ENCODE assay signal across 10 cellular contexts in genomic region chr1:40736085-40736531, GRCh38. TPM values are rescaled to one million over a fixed set of nuclear protein-coding genes. Genes with fewer than 3 reads are reported as not detected.
A peak's percentile ranks its signal among the peaks of the same experiment; 100 is the strongest.
DNase-seq lines count a peak whose midpoint lies in the region; ATAC-seq, FAIRE-seq and TF ChIP-seq lines count a peak whose summit lies in the region.
"Had no signal": no experiment of that assay in that cellular context is flagged by ENCODE, and none has a peak within 500 bp of the region (broad histone marks: within the 10 kb centered on the region; RNA-seq: fewer than 3 reads in every experiment).

No MANE protein-coding gene starts in this region.

- no peak overlapping the region for H2AFZ ChIP-seq in IMR-90 (replicated peaks; ENCODE audit: low read length, poor library complexity)
- no peak overlapping the region for H2AFZ ChIP-seq in smooth muscle cell (ENCODE audit: low read depth)

- peaks cover 5% of the 10 kb centered on the region for H3K9me1 ChIP-seq in IMR-90 (ENCODE audit: insufficient read depth, low read length)

- H3K79me2 ChIP-seq in smooth muscle cell (ENCODE audit: low read depth), result peaks cover 29% of the 10 kb centered on the region

- POLR2A ChIA-PET in IMR-90 (lab: Charles Lee; ENCODE audit: unreplicated experiment), result no interaction called here

- no peak overlapping the region for H3K9ac ChIP-seq in IMR-90 (ENCODE audit: low read depth, low read length)
- H3K9ac ChIP-seq in smooth muscle cell (ENCODE audit: low read depth), result no peak overlapping the region

- no peak overlapping the region for H4K8ac ChIP-seq in IMR-90 (ENCODE audit: low read depth in 2 of 2, low read length in 2 of 2)

- no peaks in the 10 kb centered on the region; the same call in 1 of the 2 replicates for H4K20me1 ChIP-seq in IMR-90 (ENCODE audit: insufficient read depth, low read length)
- peaks cover 86% of the 10 kb centered on the region for H4K20me1 ChIP-seq in smooth muscle cell (ENCODE audit: low read depth)

- H3K27ac ChIP-seq in IMR-90 (ENCODE audit: insufficient read depth, low read length) (no peak overlapping the region), smooth muscle cell (ENCODE audit: low read depth) (peak overlapping the region; percentile 41), dorsolateral prefrontal cortex (peak overlapping the region in 5 of 59 donors; percentile 20 to 62 (median 30))
- H3K27ac ChIP-seq: left lung had no signal

- H3K9me3 ChIP-seq in IMR-90 (ENCODE audit: control insufficient read depth, insufficient read depth, low read length), result no peaks in the 10 kb centered on the region; the same call in 1 of the 2 replicates
- H3K9me3 ChIP-seq in smooth muscle cell (replicated peaks; ENCODE audit: low read depth), result no peaks in the 10 kb centered on the region
- H3K9me3 ChIP-seq: left lung had no signal

- no peak overlapping the region for H2BK20ac ChIP-seq in IMR-90 (ENCODE audit: low read depth, low read length)

- no peak overlapping the region for H3K18ac ChIP-seq in IMR-90 (ENCODE audit: low read depth, low read length)

- H2BK15ac ChIP-seq in IMR-90 (ENCODE audit: low read depth, low read length), result no peak overlapping the region

- H4K91ac ChIP-seq in IMR-90 (ENCODE audit: insufficient read depth, low read depth, low read length), result no peak overlapping the region

- no peak overlapping the region for H4K5ac ChIP-seq in IMR-90 (ENCODE audit: low read depth, low read length)

- no peak for TF ChIP-seq POLR2A in IMR-90 (IDR thresholded peaks at IDR 0.05; ENCODE audit: low read depth, low read length)

- no peak overlapping the region for H3K4me3 ChIP-seq in IMR-90 (ENCODE audit: insufficient read depth, low read depth, low read length)
- H3K4me3 ChIP-seq in bronchial epithelial cell (ENCODE audit: low read depth, low read length), result no peak overlapping the region
- H3K4me3 ChIP-seq in smooth muscle cell, result no peak overlapping the region
- H3K4me3 ChIP-seq in dorsolateral prefrontal cortex, result no peak overlapping the region
- H3K4me3 ChIP-seq: left lung had no signal

- H2AK9ac ChIP-seq in IMR-90 (replicated peaks; ENCODE audit: low read depth, low read length, poor library complexity), result no peak overlapping the region

- BruUV-seq in IMR-90 (replicated peaks; lab: Mats Ljungman, UMichigan), result no TSS peak

- peaks cover 27 to 44% of the 10 kb centered on the region in 2 experiments; a peak in 3 of 4 replicates for H3K79me1 ChIP-seq in IMR-90 (ENCODE audit: low read depth in 1 of 2, low read length in 2 of 2)

- H3K14ac ChIP-seq in IMR-90 (replicated peaks; ENCODE audit: low read depth, low read length), result no peak overlapping the region; the same call in 1 of the 2 replicates

- peaks cover 5% of the 10 kb centered on the region for H3K4me1 ChIP-seq in IMR-90 (ENCODE audit: control insufficient read depth, insufficient read depth, low read length)
- peaks cover 9% of the 10 kb centered on the region for H3K4me1 ChIP-seq in smooth muscle cell (ENCODE audit: low read depth)

- H3K4me2 ChIP-seq in IMR-90 (ENCODE audit: low read depth, low read length) (no peak overlapping the region), smooth muscle cell (no peak overlapping the region)

- in situ Hi-C loops in IMR-90 (cut with MboI; ENCODE audit: low sequenced_read_pairs), result no loop called here

- DNase-seq in IMR-90 (peak; percentile 82), bronchial epithelial cell (ENCODE audit: low read depth) (peak; percentile 79), iris pigment epithelial cell (ENCODE audit: low read depth) (peak; percentile 89), smooth muscle cell (lab: John Stamatoyannopoulos, UW; ENCODE audit: unreplicated experiment) (no peak), middle frontal gyrus (ENCODE audit: extremely low spot score, low spot score) (no peak), dorsolateral prefrontal cortex (no peak)
- no peak for DNase-seq in activated naive CD4-positive, alpha-beta T cell treated with Interleukin-2 at 50 U/mL for 16 hours
- DNase-seq: activated CD4-positive, alpha-beta T cell treated with anti-CD3 and anti-CD28 coated beads, Interleukin-2, amount 50 U/mL, for 48 hours; left lung had no signal

- CTCF ChIA-PET in IMR-90 (lab: Yijun Ruan, JAX), result interaction anchor here (1.4 kb wide), 1 partner anchor 17 kb away, joined by 3 read pairs; no protein-coding TSS in a partner anchor

- H3K4ac ChIP-seq in IMR-90 (ENCODE audit: low read depth, low read length), result no peak overlapping the region

- no peak for FAIRE-seq in bronchial epithelial cell (lab: Jason Lieb, UNC)

- H3K36me3 ChIP-seq in IMR-90 (ENCODE audit: control insufficient read depth, insufficient read depth, low read length) (peaks cover 8% of the 10 kb centered on the region), bronchial epithelial cell (ENCODE audit: control insufficient read depth, insufficient read depth, low read length) (peaks cover 5% of the 10 kb centered on the region), smooth muscle cell (ENCODE audit: low read depth) (no peaks in the 10 kb centered on the region)

- no peak overlapping the region for H2AK5ac ChIP-seq in IMR-90 (ENCODE audit: low read depth, low read length)

- no peaks in the 10 kb centered on the region for H3F3A ChIP-seq in smooth muscle cell (ENCODE audit: low read depth)

- dilution Hi-C loops in IMR-90 (cut with HindIII; ENCODE audit: low sequenced_read_pairs, unreplicated experiment), result no loop called here

- intact Hi-C loops in IMR-90 (cut with micrococcal nuclease), result no loop called here
- intact Hi-C loops in dorsolateral prefrontal cortex (cut with DNase I), result no loop called here

- H2BK120ac ChIP-seq in IMR-90 (ENCODE audit: low read depth, low read length), result no peak overlapping the region

- H2BK5ac ChIP-seq in IMR-90 (ENCODE audit: low read depth, low read length, poor library complexity, severe bottlenecking), result no peak overlapping the region

- TF ChIP-seq CTCF in IMR-90 (conservative IDR thresholded peaks at IDR 0.05; ENCODE audit: low read depth, low read length) (no peak), bronchial epithelial cell (IDR thresholded peaks at IDR 0.05; ENCODE audit: insufficient read depth, low read length, severe bottlenecking) (no peak), smooth muscle cell (IDR thresholded peaks at IDR 0.05; ENCODE audit: borderline replicate concordance, insufficient read depth, poor library complexity, severe bottlenecking) (no peak), dorsolateral prefrontal cortex (IDR thresholded peaks at IDR 0.05 in 54 of 56, conservative IDR thresholded peaks at IDR 0.05 in 2 of 56; ENCODE audit: low read depth in 1 of 56, partially characterized antibody in 56 of 56) (no peak)

- TF ChIP-seq RAD21 in IMR-90 (IDR thresholded peaks at IDR 0.05; ENCODE audit: low read length), result no peak

- no peak overlapping the region for H3K56ac ChIP-seq in IMR-90 (ENCODE audit: extremely low read depth, insufficient read depth, low read length)

- H3K23ac ChIP-seq in IMR-90 (ENCODE audit: low read depth, low read length), result no peak overlapping the region

- H3K27me3 ChIP-seq in IMR-90 (ENCODE audit: control insufficient read depth, insufficient read depth, low read length), result no peaks in the 10 kb centered on the region
- H3K27me3 ChIP-seq in bronchial epithelial cell (ENCODE audit: control insufficient read depth, insufficient read depth, low read length), result no peaks in the 10 kb centered on the region
- no peaks in the 10 kb centered on the region for H3K27me3 ChIP-seq in smooth muscle cell (ENCODE audit: low read depth)
- no peaks in the 10 kb centered on the region for H3K27me3 ChIP-seq in dorsolateral prefrontal cortex
- H3K27me3 ChIP-seq: left lung had no signal

- no peak for ATAC-seq in IMR-90 (ENCODE audit: low read depth)
- ATAC-seq in GM21737 (IDR thresholded peaks at IDR 0.05; ENCODE audit: unreplicated experiment), result no peak
- ATAC-seq: left lung had no signal

TF ChIP-seq in IMR-90, 13 proteins besides CTCF, POLR2A, EP300 and RAD21:
- TF ChIP-seq MAZ (IDR thresholded peaks at IDR 0.05; ENCODE audit: borderline replicate concordance, low read depth, low read length) (no peak), CEBPB (IDR thresholded peaks at IDR 0.05; ENCODE audit: low read depth, low read length) (peak; percentile 51; the same call in 1 of the 2 replicates)

RNA-seq across cellular contexts. Expression of gene NFYC, which starts 44.6 kb away (rescaled TPM):
- total RNA-seq in IMR-90 (2012; rRNA removed) (43.3 and 45.2 TPM in 2 replicates), bronchial epithelial cell (22.5 and 22.9 TPM in 2 replicates), smooth muscle cell (18.1 and 18.4 TPM in 2 replicates), dorsolateral prefrontal cortex (10 to 100 TPM; 44.5 to 77.9 (median 59.4) TPM)
- polyA plus RNA-seq in IMR-90 (2012; rRNA removed) (62.2 and 74.6 TPM in 2 replicates), smooth muscle cell (28.6 and 35.3 TPM in 2 replicates)
- 20.1 and 65.4 TPM in 2 replicates for polyA plus RNA-seq in IMR-90 (2012; cell fraction: cytosol; rRNA removed)
- 92.4 and 108 TPM in 2 replicates for polyA plus RNA-seq in IMR-90 (2012; cell fraction: nucleus; rRNA removed; ENCODE audit: low replicate concordance)

RNA-seq across cellular contexts. Expression of gene KCNQ4, which starts 47.5 kb away (rescaled TPM):
- total RNA-seq in IMR-90 (2012; rRNA removed) (not detected in 2 replicates), bronchial epithelial cell (under 0.01 TPM in 2 replicates), smooth muscle cell (0.63 TPM in 1 of 2 replicates, not detected in the other), dorsolateral prefrontal cortex (10 to 100 TPM in 10 of 120 experiments, 1 to 10 TPM in 110; 2.1 to 12.7 (median 6.9) TPM)
- polyA plus RNA-seq in IMR-90 (2012; rRNA removed) (0.07 and 0.09 TPM in 2 replicates), smooth muscle cell (0.06 and 0.17 TPM in 2 replicates)
- polyA plus RNA-seq in IMR-90 (2012; cell fraction: cytosol; rRNA removed), result 0.01 and 0.04 TPM in 2 replicates
- polyA plus RNA-seq in IMR-90 (2012; cell fraction: nucleus; rRNA removed; ENCODE audit: low replicate concordance), result 0.33 and 0.48 TPM in 2 replicates

Comparison
In these comparisons a context has a peak if more than half of its experiments do, and no peak if none do; other contexts are left out.
1. DNase-seq: peak in IMR-90 (single experiment), bronchial epithelial cell (single experiment) and iris pigment epithelial cell (single experiment); none in smooth muscle cell (single experiment), middle frontal gyrus (single experiment), activated naive CD4-positive, alpha-beta T cell treated with Interleukin-2 at 50 U/mL for 16 hours (single experiment) and dorsolateral prefrontal cortex (0 of 10).